21 cellular contexts compared by ENCODE assay signal in genomic region chr6:166852484-166852975, GRCh38.
DNase-seq lines count a peak whose midpoint lies in the region; ATAC-seq and TF ChIP-seq lines count a peak whose summit lies in the region.
"Had no signal": no experiment of that assay in that cellular context is flagged by ENCODE, and none has a peak within 500 bp of the region (broad histone marks: within the 10 kb centered on the region; RNA-seq: fewer than 3 reads in every experiment).

No MANE protein-coding gene starts in this region.

- H4K20me1 ChIP-seq in BLaER1 treated with 17β-estradiol and CSF1 and Interleukin-3, amounts not matched to agents 10 nM and 100 nM, result no peaks in the 10 kb centered on the region
- no peaks in the 10 kb centered on the region for H4K20me1 ChIP-seq in OCI-LY7 (ENCODE audit: insufficient read depth, low read length)

- H3K27me3 ChIP-seq in BLaER1 treated with 17β-estradiol and CSF1 and Interleukin-3, amounts not matched to agents 10 nM and 100 nM, result no peaks in the 10 kb centered on the region
- H3K27me3 ChIP-seq: ascending aorta, left lung had no signal

- H3K36me3 ChIP-seq in BLaER1 treated with 17β-estradiol and CSF1 and Interleukin-3, amounts not matched to agents 10 nM and 100 nM, result peaks cover 0 to 9% (median 0%) of the 10 kb centered on the region in 11 experiments; a peak in 2 of 22 replicates
- H3K36me3 ChIP-seq in OCI-LY7 (ENCODE audit: insufficient read depth, low read length), result no peaks in the 10 kb centered on the region
- H3K36me3 ChIP-seq: ascending aorta, left lung had no signal

- H3K79me2 ChIP-seq in OCI-LY7 (ENCODE audit: insufficient read depth, low read depth, low read length), result no peaks in the 10 kb centered on the region

- no TSS peak for BruUV-seq in OCI-LY7 (replicated peaks; lab: Mats Ljungman, UMichigan)

- POLR2A ChIA-PET in OCI-LY7 (lab: Charles Lee), result no interaction called here

- H3K4me1 ChIP-seq in BLaER1 treated with 17β-estradiol and CSF1 and Interleukin-3, amounts not matched to agents 10 nM and 100 nM, result peaks cover 10 to 67% (median 53%) of the 10 kb centered on the region in 10 experiments
- H3K4me1 ChIP-seq in OCI-LY7 (ENCODE audit: insufficient read depth, low read length, poor library complexity, severe bottlenecking), result peaks cover 7% of the 10 kb centered on the region
- H3K4me1 ChIP-seq: ascending aorta, left lung had no signal

- TF ChIP-seq CTCF in GM12874 (IDR thresholded peaks at IDR 0.05; ENCODE audit: insufficient read depth, low read depth, low read length), result peak; percentile 28; the same call in 1 of the 2 replicates
- peak; percentile 21; the same call in 1 of the 2 replicates for TF ChIP-seq CTCF in OCI-LY7 (conservative IDR thresholded peaks at IDR 0.05; ENCODE audit: low read length)

- H3K9ac ChIP-seq in BLaER1 treated with 17β-estradiol and CSF1 and Interleukin-3, amounts not matched to agents 10 nM and 100 nM, result peak overlapping the region in 4 of 11 experiments; percentile 11 to 62 (median 24); a peak in 5 of 22 replicates

- H3K36me3 Mint-ChIP-seq in naive B cell, result peaks cover 0 to 5% of the 10 kb centered on the region in 2 donors
- H3K36me3 Mint-ChIP-seq: type B pancreatic cell had no signal

- no peak overlapping the region for H3K4me3 ChIP-seq in BLaER1 treated with 17β-estradiol and CSF1 and Interleukin-3, amounts not matched to agents 10 nM and 100 nM
- no peak overlapping the region for H3K4me3 ChIP-seq in OCI-LY7 (ENCODE audit: low read depth, low read length, poor library complexity, severe bottlenecking)
- H3K4me3 ChIP-seq: ascending aorta, left lung, smooth muscle cell had no signal

- peaks cover 5 to 10% (median 8%) of the 10 kb centered on the region in 11 experiments; a peak in 13 of 22 replicates for H3K9me3 ChIP-seq in BLaER1 treated with 17β-estradiol and CSF1 and Interleukin-3, amounts not matched to agents 10 nM and 100 nM (replicated peaks in 1 of 11)
- no peaks in the 10 kb centered on the region for H3K9me3 ChIP-seq in OCI-LY7 (ENCODE audit: low read length)
- H3K9me3 ChIP-seq: ascending aorta, left lung had no signal

- H3K4me2 ChIP-seq in BLaER1 treated with 17β-estradiol and CSF1 and Interleukin-3, amounts not matched to agents 10 nM and 100 nM, result peak overlapping the region in 9 of 11 experiments; percentile 54 to 90 (median 75); a peak in 18 of 22 replicates
- H3K4me2 ChIP-seq in OCI-LY7 (ENCODE audit: low read length), result no peak overlapping the region
- H3K4me2 ChIP-seq: smooth muscle cell had no signal

- no peak for DNase-seq in OCI-LY7 (ENCODE audit: low spot score)
- peak; percentile 42 for DNase-seq in naive B cell
- no peak for DNase-seq in DMS53 (lab: John Stamatoyannopoulos, UW)
- no peak for DNase-seq in dermis blood vessel endothelial cell
- DNase-seq in stimulated activated naive CD8-positive, alpha-beta T cell treated with anti-CD3 and anti-CD28 coated beads, Interleukin-15, amount 100 ng/mL, for 72 hours, result no peak
- DNase-seq: activated gamma-delta T cell treated with Interleukin-2 at 50 U/mL for 16 hours; CD4-positive, alpha-beta memory T cell; GF-D8; NCI-H1105 treated with DMSO at 0.1 percent for 48 hours; NCI-H2107; nephron progenitor cell; RPMI8226; stimulated activated CD4-positive, alpha-beta T cell treated with anti-CD3 and anti-CD28 coated beads, Interleukin-4, amount 100 ng/mL, for 1 hour had no signal

- CTCF ChIA-PET in OCI-LY7 (lab: Charles Lee; ENCODE audit: unreplicated experiment), result no interaction called here

- peak overlapping the region in 4 of 8 donors; percentile 4 to 32 (median 24) for H3K4me3 Mint-ChIP-seq in naive B cell
- no peak overlapping the region for H3K4me3 Mint-ChIP-seq in stimulated activated naive CD8-positive, alpha-beta T cell treated with anti-CD3 and anti-CD28 coated beads, Interleukin-15, amount 100 ng/mL, for 72 hours
- H3K4me3 Mint-ChIP-seq: CD4-positive, alpha-beta memory T cell; nephron progenitor cell; stimulated activated naive CD8-positive, alpha-beta T cell treated with anti-CD3 and anti-CD28 coated beads, Interleukin-15, Interleukin-2, amounts not matched to agents 100 ng/mL and 50 ng/mL, for 24 hours; type B pancreatic cell had no signal

- no peaks in the 10 kb centered on the region for H3K9me2 ChIP-seq in OCI-LY7 (ENCODE audit: insufficient read depth, low read length)

- peak overlapping the region in 5 of 11 experiments; percentile 6 to 96 (median 91); a peak in 9 of 22 replicates for H3K27ac ChIP-seq in BLaER1 treated with 17β-estradiol and CSF1 and Interleukin-3, amounts not matched to agents 10 nM and 100 nM
- no peak overlapping the region for H3K27ac ChIP-seq in OCI-LY7 (ENCODE audit: low read depth, low read length, poor library complexity, severe bottlenecking)
- H3K27ac ChIP-seq: ascending aorta, left lung had no signal

- H3K9me3 Mint-ChIP-seq in naive B cell, result peaks cover 0 to 5% (median 0%) of the 10 kb centered on the region in 7 donors
- H3K9me3 Mint-ChIP-seq in stimulated activated naive CD8-positive, alpha-beta T cell treated with anti-CD3 and anti-CD28 coated beads, Interleukin-15, amount 100 ng/mL, for 72 hours, result no peaks in the 10 kb centered on the region
- H3K9me3 Mint-ChIP-seq: CD4-positive, alpha-beta memory T cell; stimulated activated naive CD8-positive, alpha-beta T cell treated with anti-CD3 and anti-CD28 coated beads, Interleukin-15, Interleukin-2, amounts not matched to agents 100 ng/mL and 50 ng/mL, for 24 hours; type B pancreatic cell had no signal

- peak overlapping the region in 3 of 6 donors; percentile 24 to 60 (median 56) for H3K27ac Mint-ChIP-seq in naive B cell
- peak overlapping the region in 1 of 2 donors; percentile 90 for H3K27ac Mint-ChIP-seq in stimulated activated naive CD8-positive, alpha-beta T cell treated with anti-CD3 and anti-CD28 coated beads, Interleukin-15, amount 100 ng/mL, for 72 hours
- H3K27ac Mint-ChIP-seq: nephron progenitor cell; stimulated activated naive CD8-positive, alpha-beta T cell treated with anti-CD3 and anti-CD28 coated beads, Interleukin-15, Interleukin-2, amounts not matched to agents 100 ng/mL and 50 ng/mL, for 24 hours; type B pancreatic cell had no signal

- ATAC-seq in naive B cell (ENCODE audit: low read depth in 2 of 2) (peak; percentile 41 to 63), HG03442 (IDR thresholded peaks at IDR 0.05; ENCODE audit: unreplicated experiment) (no peak)
- ATAC-seq in stimulated activated naive CD8-positive, alpha-beta T cell treated with anti-CD3 and anti-CD28 coated beads, Interleukin-15, amount 100 ng/mL, for 72 hours, result no peak
- ATAC-seq: left lung had no signal

- intact Hi-C loops in OCI-LY7 (cut with micrococcal nuclease; ENCODE audit: unreplicated experiment), result no loop called here

- H3K4me1 Mint-ChIP-seq in naive B cell, result peaks cover 27 to 46% (median 33%) of the 10 kb centered on the region in 3 donors
- peaks cover 5% of the 10 kb centered on the region for H3K4me1 Mint-ChIP-seq in stimulated activated naive CD8-positive, alpha-beta T cell treated with anti-CD3 and anti-CD28 coated beads, Interleukin-15, amount 100 ng/mL, for 72 hours

- H2AFZ ChIP-seq in OCI-LY7 (ENCODE audit: low read length), result no peak overlapping the region

- no peaks in the 10 kb centered on the region for H3K27me3 Mint-ChIP-seq in naive B cell
- no peaks in the 10 kb centered on the region for H3K27me3 Mint-ChIP-seq in stimulated activated naive CD8-positive, alpha-beta T cell treated with anti-CD3 and anti-CD28 coated beads, Interleukin-15, amount 100 ng/mL, for 72 hours
- H3K27me3 Mint-ChIP-seq: CD4-positive, alpha-beta memory T cell; stimulated activated naive CD8-positive, alpha-beta T cell treated with anti-CD3 and anti-CD28 coated beads, Interleukin-15, Interleukin-2, amounts not matched to agents 100 ng/mL and 50 ng/mL, for 24 hours had no signal

Comparison
In these comparisons a context has a peak if more than half of its experiments do, and no peak if none do; other contexts are left out.
1. ATAC-seq: peak in naive B cell (2 of 2); none in HG03442 (single experiment) and stimulated activated naive CD8-positive, alpha-beta T cell treated with anti-CD3 and anti-CD28 coated beads, Interleukin-15, amount 100 ng/mL, for 72 hours (single experiment).